ENCODE assay signal across 8 cellular contexts in genomic region chr17:38751144-38751802, GRCh38. TPM values are rescaled to one million over a fixed set of nuclear protein-coding genes. Genes with fewer than 3 reads are reported as not detected.
DNase-seq lines count a peak whose midpoint lies in the region; ATAC-seq, FAIRE-seq and TF ChIP-seq lines count a peak whose summit lies in the region.

No MANE protein-coding gene starts in this region.

- H3K9me3 ChIP-seq in muscle layer of duodenum (ENCODE audit: control insufficient read depth in 1 of 2, low read length in 2 of 2) = no peaks in the 10 kb centered on the region

- TF ChIP-seq CTCF in brain (conservative IDR thresholded peaks at IDR 0.05) = no peak

- H3K27ac Mint-ChIP-seq in brain = peak overlapping the region; percentile 80 to 99 (median 97)

- peak overlapping the region; percentile 28 for H3K27ac ChIP-seq in muscle layer of duodenum (ENCODE audit: low read length)

- peaks cover 9 to 15% of the 10 kb centered on the region in 2 donors for H3K36me3 ChIP-seq in muscle layer of duodenum (ENCODE audit: control insufficient read depth in 1 of 2, insufficient read depth in 2 of 2, low read length in 2 of 2)

- peaks cover 17% of the 10 kb centered on the region for H3K36me3 Mint-ChIP-seq in brain

- peaks cover 46% of the 10 kb centered on the region for H3K4me1 Mint-ChIP-seq in brain

- peak overlapping the region; percentile 92 to 99 (median 95) for H3K4me3 Mint-ChIP-seq in brain

- H3K9me3 Mint-ChIP-seq in brain = peaks cover 0 to 3% (median 0%) of the 10 kb centered on the region in 5 experiments

- ATAC-seq in GM21529 (IDR thresholded peaks at IDR 0.05; ENCODE audit: unreplicated experiment) (no peak), HG03565 (IDR thresholded peaks at IDR 0.05; ENCODE audit: unreplicated experiment) (no peak)

- no peak for FAIRE-seq in H54 (lab: Jason Lieb, UNC)

- H3K27me3 Mint-ChIP-seq in brain = peaks cover 26% of the 10 kb centered on the region

- H3K4me3 ChIP-seq in muscle layer of duodenum (ENCODE audit: low read depth in 1 of 2, low read length in 2 of 2) = peak overlapping the region; percentile 95

- no peak for TF ChIP-seq POLR2A in H54 (IDR thresholded peaks at IDR 0.05; ENCODE audit: low read depth, low read length)

- peak; percentile 49 for DNase-seq in NCI-H2107 treated with DMSO at 0.1 percent for 48 hours (lab: John Stamatoyannopoulos, UW; ENCODE audit: unreplicated experiment)
- DNase-seq in NCI-H2107 (lab: John Stamatoyannopoulos, UW) = no peak
- DNase-seq in NCI-H2029 (lab: John Stamatoyannopoulos, UW) = peak; percentile 33
- DNase-seq in H54 (ENCODE audit: insufficient read length, low spot score) = no peak

- peaks cover 10% of the 10 kb centered on the region for H3K27me3 ChIP-seq in muscle layer of duodenum (ENCODE audit: low read depth, low read length)

- peaks cover 8 to 67% of the 10 kb centered on the region in 2 donors for H3K4me1 ChIP-seq in muscle layer of duodenum (ENCODE audit: control insufficient read depth in 1 of 2, insufficient read depth in 2 of 2, low read length in 2 of 2)

RNA-seq across cellular contexts. Expression of gene PSMB3, which starts 1.3 kb away (rescaled TPM):
- 278 TPM for polyA plus RNA-seq in brain (ENCODE audit: insufficient read depth, low read depth, low replicate concordance)

RNA-seq across cellular contexts. Expression of gene PCGF2, which starts 3.1 kb away (rescaled TPM):
- 88.3 TPM for polyA plus RNA-seq in brain (ENCODE audit: insufficient read depth, low read depth, low replicate concordance)

RNA-seq across cellular contexts. Expression of gene CISD3, which starts 21.1 kb away (rescaled TPM):
- 38.7 TPM for polyA plus RNA-seq in brain (ENCODE audit: insufficient read depth, low read depth, low replicate concordance)

RNA-seq across cellular contexts. Expression of gene MLLT6, which starts 46.2 kb away (rescaled TPM):
- polyA plus RNA-seq in brain (ENCODE audit: insufficient read depth, low read depth, low replicate concordance) = 50.9 TPM

RNA-seq across cellular contexts. Expression of gene PIP4K2B, which starts 48.1 kb away (rescaled TPM):
- 90.8 TPM for polyA plus RNA-seq in brain (ENCODE audit: insufficient read depth, low read depth, low replicate concordance)

Comparison
In these comparisons a context has a peak if more than half of its experiments do, and no peak if none do; other contexts are left out.
1. DNase-seq: peak in NCI-H2107 treated with DMSO at 0.1 percent for 48 hours (single experiment) and NCI-H2029 (single experiment); none in NCI-H2107 (single experiment) and H54 (single experiment).